Comparison of ENCODE assay signal across 10 cellular contexts in genomic region chr16:50281391-50282009, GRCh38. TPM values are rescaled to one million over a fixed set of nuclear protein-coding genes. Genes with fewer than 3 reads are reported as not detected.
DNase-seq lines count a peak whose midpoint lies in the region; ATAC-seq and TF ChIP-seq lines count a peak whose summit lies in the region.
"Had no signal": no experiment of that assay in that cellular context is flagged by ENCODE, and none has a peak within 500 bp of the region (broad histone marks: within the 10 kb centered on the region; RNA-seq: fewer than 3 reads in every experiment).

No MANE protein-coding gene starts in this region.

- H3K4me3 Mint-ChIP-seq in activated CD4-positive, alpha-beta T cell treated with anti-CD3 and anti-CD28 coated beads, Interleukin-2, amount 10 ng/mL, durations not matched to agents 24 days and 14 days = peak overlapping the region; percentile 72
- H3K4me3 Mint-ChIP-seq: neural progenitor cell had no signal

- H3K4me3 ChIP-seq in MM.1S (ENCODE audit: low read length) (peak overlapping the region; percentile 36), suprapubic skin (peak overlapping the region; percentile 14)
- H3K4me3 ChIP-seq: neural progenitor cell had no signal

- H3K4me1 ChIP-seq in MM.1S (ENCODE audit: low read length) (peaks cover 36% of the 10 kb centered on the region), suprapubic skin (peaks cover 38% of the 10 kb centered on the region)
- H3K4me1 ChIP-seq: neural progenitor cell had no signal

- peaks cover 4% of the 10 kb centered on the region for H3K9me3 Mint-ChIP-seq in activated CD4-positive, alpha-beta T cell treated with anti-CD3 and anti-CD28 coated beads, Interleukin-2, amount 10 ng/mL, durations not matched to agents 24 days and 14 days

- H3K4me2 ChIP-seq in MM.1S (ENCODE audit: low read depth, low read length) = peak overlapping the region; percentile 78
- H3K4me2 ChIP-seq: neural progenitor cell had no signal

- H3K9ac ChIP-seq in MM.1S (ENCODE audit: low read length) = peak overlapping the region; percentile 51
- H3K9ac ChIP-seq: neural progenitor cell had no signal

- intact Hi-C loops in activated CD4-positive, alpha-beta T cell treated with anti-CD3 and anti-CD28 coated beads, Interleukin-2, amount 10 ng/mL, durations not matched to agents 24 days and 14 days (cut with micrococcal nuclease) = no loop called here
- intact Hi-C loops in left ventricle myocardium superior (cut with micrococcal nuclease) = no loop called here

- H3F3A ChIP-seq in MM.1S (ENCODE audit: insufficient read depth, low read length) = peaks cover 18% of the 10 kb centered on the region

- H3K36me3 Mint-ChIP-seq in activated CD4-positive, alpha-beta T cell treated with anti-CD3 and anti-CD28 coated beads, Interleukin-2, amount 10 ng/mL, durations not matched to agents 24 days and 14 days (ENCODE audit: low read depth) = peaks cover 50% of the 10 kb centered on the region
- H3K36me3 Mint-ChIP-seq: neural progenitor cell had no signal

- no peaks in the 10 kb centered on the region for H3K36me3 ChIP-seq in MM.1S (replicated peaks; ENCODE audit: insufficient read depth, low read length)
- H3K36me3 ChIP-seq in suprapubic skin = no peaks in the 10 kb centered on the region
- H3K36me3 ChIP-seq: neural progenitor cell had no signal

- no peaks in the 10 kb centered on the region for H4K20me1 ChIP-seq in MM.1S (ENCODE audit: insufficient read depth, low read length)

- no peaks in the 10 kb centered on the region for H3K27me3 ChIP-seq in MM.1S (replicated peaks; ENCODE audit: insufficient read depth, low read length)
- no peaks in the 10 kb centered on the region for H3K27me3 ChIP-seq in suprapubic skin
- H3K27me3 ChIP-seq: neural progenitor cell had no signal

- peak overlapping the region; percentile 44; the same call in 1 of the 2 replicates for H2AFZ ChIP-seq in MM.1S (ENCODE audit: low read length)
- H2AFZ ChIP-seq: neural progenitor cell had no signal

- H3K79me2 ChIP-seq in MM.1S (ENCODE audit: low read length) = peaks cover 96% of the 10 kb centered on the region

- H3K9me3 ChIP-seq in MM.1S (replicated peaks; ENCODE audit: insufficient read depth, low read length) = no peaks in the 10 kb centered on the region
- no peaks in the 10 kb centered on the region for H3K9me3 ChIP-seq in suprapubic skin

- TF ChIP-seq EP300 in suprapubic skin (IDR thresholded peaks at IDR 0.05) = no peak

- no peak for TF ChIP-seq POLR2A in suprapubic skin (IDR thresholded peaks at IDR 0.05)

- no peak for ATAC-seq in left ventricle myocardium superior
- no peak for ATAC-seq in GM18517 (IDR thresholded peaks at IDR 0.05; ENCODE audit: unreplicated experiment)

- TF ChIP-seq CTCF in MM.1S (IDR thresholded peaks at IDR 0.05; ENCODE audit: low read length) (no peak), suprapubic skin (IDR thresholded peaks at IDR 0.05) (no peak)

- peaks cover 75% of the 10 kb centered on the region for H3K4me1 Mint-ChIP-seq in activated CD4-positive, alpha-beta T cell treated with anti-CD3 and anti-CD28 coated beads, Interleukin-2, amount 10 ng/mL, durations not matched to agents 24 days and 14 days
- H3K4me1 Mint-ChIP-seq: neural progenitor cell had no signal

- peak overlapping the region; percentile 72; the same call in 1 of the 2 replicates for H3K27ac ChIP-seq in MM.1S (ENCODE audit: low read length)
- peak overlapping the region; percentile 70 for H3K27ac ChIP-seq in suprapubic skin
- H3K27ac ChIP-seq: neural progenitor cell had no signal

- H3K27me3 Mint-ChIP-seq in activated CD4-positive, alpha-beta T cell treated with anti-CD3 and anti-CD28 coated beads, Interleukin-2, amount 10 ng/mL, durations not matched to agents 24 days and 14 days = no peaks in the 10 kb centered on the region

- H3K27ac Mint-ChIP-seq in activated CD4-positive, alpha-beta T cell treated with anti-CD3 and anti-CD28 coated beads, Interleukin-2, amount 10 ng/mL, durations not matched to agents 24 days and 14 days = no peak overlapping the region
- H3K27ac Mint-ChIP-seq: neural progenitor cell had no signal

- DNase-seq in activated CD4-positive, alpha-beta T cell treated with anti-CD3 and anti-CD28 coated beads, Interleukin-2, amount 10 ng/mL, durations not matched to agents 24 days and 14 days = no peak
- DNase-seq in activated CD4-positive, alpha-beta T cell treated with anti-CD3 and anti-CD28 coated beads, Interleukin-2, amount 50 U/mL, for 1 hour = no peak
- DNase-seq in MM.1S = no peak
- DNase-seq in left ventricle myocardium superior = peak; percentile 31
- no peak for DNase-seq in suprapubic skin (ENCODE audit: low spot score in 2 of 2)
- no peak for DNase-seq in activated CD4-positive, CD25-positive, alpha-beta regulatory T cell (lab: John Stamatoyannopoulos, UW)
- DNase-seq in effector CD4-positive, alpha-beta T cell = no peak
- DNase-seq: foreskin fibroblast had no signal

- WGBS in suprapubic skin = 60% methylated on average over 21 of the region's 21 CpGs

- H3K9me2 ChIP-seq in MM.1S (replicated peaks; ENCODE audit: insufficient read depth, low read length) = no peaks in the 10 kb centered on the region

RNA-seq across cellular contexts. Expression of gene ADCY7, which starts 15.1 kb away (rescaled TPM):
- total RNA-seq in activated CD4-positive, alpha-beta T cell treated with anti-CD3 and anti-CD28 coated beads, Interleukin-2, amount 10 ng/mL, durations not matched to agents 24 days and 14 days = 85.6 and 86.2 TPM in 2 replicates
- total RNA-seq in left ventricle myocardium superior = 8.3 TPM
- total RNA-seq in suprapubic skin = 10 to 100 TPM; 15.0 to 23.3 (median 16.9) TPM
